In genomic region chr1:161309868-161310267, GRCh38 we compare ENCODE assay signal across 21 cellular contexts. TPM values are rescaled to one million over a fixed set of nuclear protein-coding genes. Genes with fewer than 3 reads are reported as not detected.
"Had no signal": no experiment of that assay in that cellular context is flagged by ENCODE, and none has a peak within 500 bp of the region (broad histone marks: within the 10 kb centered on the region; RNA-seq: fewer than 3 reads in every experiment).

MPZ (minus strand) TSS chr1:161309968; CDS start chr1:161309905, 63 bp downstream.

- DNase-seq: activated B cell treated with CpG ODN at 0.5 μM for 24 hours; activated CD4-positive, alpha-beta T cell treated with anti-CD3 and anti-CD28 coated beads, Interleukin-2, amount 10 ng/mL, durations not matched to agents 7 days and 5 days; activated gamma-delta T cell treated with Interleukin-2 at 50 U/mL for 16 hours; anterior cingulate cortex; cerebellar nuclear complex; effector memory CD4-positive, alpha-beta T cell; foreskin melanocyte; left colon; midbrain; occipital lobe; stimulated activated CD4-positive, alpha-beta T cell treated with anti-CD3 and anti-CD28 coated beads, Interleukin-4, amount 100 ng/mL, for 4 hours; stimulated activated CD8-positive, alpha-beta memory T cell treated with anti-CD3 and anti-CD28 coated beads, Interleukin-4, amount 100 ng/mL, for 48 hours; stimulated activated naive CD8-positive, alpha-beta T cell treated with anti-CD3 and anti-CD28 coated beads, Interleukin-15, Interleukin-2, amounts not matched to agents 100 U/mL and 50 U/mL, for 24 hours; trophoblast cell had no signal

- H3K4me3 Mint-ChIP-seq: activated B cell treated with CpG ODN at 0.5 μM for 24 hours; activated CD4-positive, alpha-beta T cell treated with anti-CD3 and anti-CD28 coated beads, Interleukin-2, amount 10 ng/mL, durations not matched to agents 7 days and 5 days; activated naive CD8-positive, alpha-beta T cell; T-helper 2 cell treated with Interferon-gamma antibody and Interleukin-4, amounts not matched to agents 5 μg/mL and 100 μg/mL, for 36 hours had no signal

- H3K4me2 ChIP-seq: smooth muscle cell had no signal

- H3K9me3 ChIP-seq: breast epithelium, heart right ventricle, right atrium auricular region had no signal

- H3K9me3 Mint-ChIP-seq: activated B cell treated with CpG ODN at 0.5 μM for 24 hours; T-helper 2 cell treated with Interferon-gamma antibody and Interleukin-4, amounts not matched to agents 5 μg/mL and 100 μg/mL, for 36 hours had no signal

- H3K27me3 ChIP-seq: breast epithelium, right atrium auricular region had no signal

- H3K36me3 Mint-ChIP-seq: activated naive CD8-positive, alpha-beta T cell had no signal

- H3K27ac Mint-ChIP-seq: activated B cell treated with CpG ODN at 0.5 μM for 24 hours; activated CD4-positive, alpha-beta T cell treated with anti-CD3 and anti-CD28 coated beads, Interleukin-2, amount 10 ng/mL, durations not matched to agents 7 days and 5 days; activated naive CD8-positive, alpha-beta T cell; T-helper 2 cell treated with Interferon-gamma antibody and Interleukin-4, amounts not matched to agents 5 μg/mL and 100 μg/mL, for 36 hours had no signal

- H3K36me3 ChIP-seq: breast epithelium, heart right ventricle, right atrium auricular region had no signal

- H3K27me3 Mint-ChIP-seq: activated B cell treated with CpG ODN at 0.5 μM for 24 hours; activated naive CD8-positive, alpha-beta T cell had no signal

- H3K27ac ChIP-seq: breast epithelium, right atrium auricular region had no signal

- H3K4me3 ChIP-seq: breast epithelium, heart right ventricle, lung, right atrium auricular region, smooth muscle cell had no signal

RNA-seq across cellular contexts. Expression of gene MPZ, which starts in this region (rescaled TPM):
- total RNA-seq: smooth muscle cell had no signal
- polyA plus RNA-seq: smooth muscle cell had no signal
